ENCODE assay signal across 7 cellular contexts in genomic region chr22:36480941-36481392, GRCh38. TPM values are rescaled to one million over a fixed set of nuclear protein-coding genes. Genes with fewer than 3 reads are reported as not detected.
DNase-seq lines count a peak whose midpoint lies in the region; ATAC-seq and TF ChIP-seq lines count a peak whose summit lies in the region.

No MANE protein-coding gene starts in this region.

- H3K9me3 ChIP-seq in SK-N-MC (ENCODE audit: low read depth, low read length) (no peaks in the 10 kb centered on the region), spleen (no peaks in the 10 kb centered on the region)

- H3K4me1 ChIP-seq in spleen = peaks cover 9 to 55% (median 36%) of the 10 kb centered on the region in 6 donors

- H3K36me3 ChIP-seq in SK-N-MC (ENCODE audit: insufficient read depth, low read length) (peaks cover 22% of the 10 kb centered on the region; the same call in 1 of the 2 replicates), spleen (peaks cover 0 to 45% (median 34%) of the 10 kb centered on the region in 6 donors)

- TF ChIP-seq CTCF in foreskin fibroblast (IDR thresholded peaks at IDR 0.05; ENCODE audit: low read depth, low read length) (no peak), spleen (IDR thresholded peaks at IDR 0.05 in 8 of 11, conservative IDR thresholded peaks at IDR 0.05 in 3 of 11) (no peak)

- peak overlapping the region; percentile 99 for H3K27ac ChIP-seq in SK-N-MC
- peak overlapping the region; percentile 98 to 100 (median 99) for H3K27ac ChIP-seq in spleen

- TF ChIP-seq POLR2A in spleen (IDR thresholded peaks at IDR 0.05) = no peak

- DNase-seq in SK-N-MC (ENCODE audit: low read depth, low spot score) (peak; percentile 77), foreskin fibroblast (no peak), spleen (no peak), DMS79 treated with DMSO at 0.1 percent for 48 hours (lab: John Stamatoyannopoulos, UW) (no peak)
- DNase-seq in activated CD4-positive, CD25-positive, alpha-beta regulatory T cell (lab: John Stamatoyannopoulos, UW) = no peak
- no peak for DNase-seq in activated CD4-positive, alpha-beta T cell treated with anti-CD3 and anti-CD28 coated beads for 4 hours

- 5 to 13% (median 9%) methylated on average over 9 of the region's 9 CpGs for WGBS in spleen, 5 donors

- ATAC-seq in GM21717 (IDR thresholded peaks at IDR 0.05; ENCODE audit: unreplicated experiment) = peak; percentile 8

- intact Hi-C loops in spleen (cut with DNase I; ENCODE audit: low total_unique reads) = loop anchor here (10.0 kb wide), 1 partner anchor 296 kb away; no protein-coding TSS in a partner anchor

- no peaks in the 10 kb centered on the region for H3K27me3 ChIP-seq in spleen (replicated peaks in 1 of 7)

- peak overlapping the region; percentile 83 for H3K4me3 ChIP-seq in SK-N-MC
- peak overlapping the region; percentile 59 to 92 for H3K4me3 ChIP-seq in foreskin fibroblast (ENCODE audit: low read depth in 1 of 2, low read length in 2 of 2)
- H3K4me3 ChIP-seq in spleen = peak overlapping the region; percentile 53 to 75 (median 70)

- H3K9ac ChIP-seq in SK-N-MC (ENCODE audit: insufficient read length) = peak overlapping the region; percentile 91

RNA-seq across cellular contexts. Expression of gene TXN2, which starts 0.5 kb away (rescaled TPM):
- 10 to 100 TPM; 52.6 to 87.1 (median 64.6) TPM for total RNA-seq in spleen
- polyA plus RNA-seq in spleen = 100 to 1,000 TPM in 1 of 3 donors, 10 to 100 TPM in 2; 70.5 to 105 (median 90.1) TPM

RNA-seq across cellular contexts. Expression of gene FOXRED2, which starts 25.9 kb away (rescaled TPM):
- 10 to 100 TPM; 19.4 to 42.0 (median 27.0) TPM for total RNA-seq in spleen
- polyA plus RNA-seq in spleen = 1 to 10 TPM; 1.1 to 3.0 (median 1.5) TPM

RNA-seq across cellular contexts. Expression of gene EIF3D, which starts 48.0 kb away (rescaled TPM):
- total RNA-seq in spleen = 100 to 1,000 TPM; 194 to 428 (median 215) TPM
- 100 to 1,000 TPM; 212 to 282 (median 240) TPM for polyA plus RNA-seq in spleen
